ENCODE assay signal across 1 cellular context in genomic region chr12:115740586-115741155, GRCh38.
TF ChIP-seq lines count a peak whose summit lies in the region.

No MANE protein-coding gene starts in this region.

TF ChIP-seq in GM23338, 12 proteins besides CTCF, POLR2A, EP300 and RAD21 (continued from another document):
- TF ChIP-seq JUNB (IDR thresholded peaks at IDR 0.05; ENCODE audit: unreplicated experiment) (no peak), EZH2phosphoT487 (IDR thresholded peaks at IDR 0.05; ENCODE audit: unreplicated experiment) (no peak), REST (IDR thresholded peaks at IDR 0.05; ENCODE audit: unreplicated experiment) (no peak), ETS1 (IDR thresholded peaks at IDR 0.05) (no peak), ZNF331 (CRISPR knock-in tag; IDR thresholded peaks at IDR 0.05; ENCODE audit: low read depth) (no peak), NANOG (IDR thresholded peaks at IDR 0.05; ENCODE audit: borderline replicate concordance) (no peak)
